Comparison of ENCODE assay signal across 8 cellular contexts in the genomic region with DNA sequence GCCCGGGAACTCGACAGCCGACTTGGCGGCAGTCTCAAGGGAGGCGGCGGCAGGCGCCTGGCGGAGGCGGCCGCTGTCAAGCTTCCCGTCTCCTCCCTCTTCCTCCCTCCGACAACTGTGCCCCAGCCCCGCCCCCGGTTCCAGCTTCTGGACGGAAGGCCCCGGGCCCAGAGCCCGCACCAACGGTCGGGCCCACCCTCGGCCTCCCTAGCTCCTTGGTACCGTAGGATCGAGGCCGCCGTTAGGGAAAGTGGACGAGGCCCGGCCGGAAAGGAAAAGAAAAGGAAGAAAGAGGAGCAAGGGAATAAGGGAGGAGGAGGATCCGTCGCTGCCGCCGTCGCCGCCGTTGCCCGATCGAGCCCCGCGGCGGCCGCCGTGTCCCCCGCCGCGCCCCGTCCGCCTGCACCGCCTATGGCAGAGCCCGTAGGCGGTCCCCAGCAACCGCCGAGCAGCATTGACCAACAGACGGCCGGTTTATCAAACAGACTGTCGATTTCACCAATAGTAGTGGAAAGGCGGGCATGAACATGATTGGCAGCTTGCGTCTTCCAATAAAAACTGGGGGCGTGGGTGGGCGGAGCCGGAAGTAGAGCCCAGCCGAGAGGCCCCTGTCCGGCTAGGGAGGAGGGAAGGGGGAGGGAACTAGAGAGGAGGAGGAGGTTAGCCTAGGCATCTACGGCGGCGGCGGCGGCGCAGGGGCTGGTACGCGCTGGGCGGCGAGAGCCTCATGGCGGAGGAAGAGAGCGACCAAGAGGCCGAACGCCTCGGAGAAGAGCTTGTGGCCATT. TPM values are rescaled to one million over a fixed set of nuclear protein-coding genes. Genes with fewer than 3 reads are reported as not detected.
DNase-seq lines count a peak whose midpoint lies in the region; ATAC-seq and TF ChIP-seq lines count a peak whose summit lies in the region.

CGGBP1 (minus strand) TSS at position 413 of the 787 bp plus-strand sequence. CDS start 3,029 bp downstream, outside the sequence.
ZNF654 (plus strand) TSS at position 663 of the 787 bp plus-strand sequence; CDS start at position 728, 65 bp downstream.

- peak within 1 kb of the TSS; percentile 87 for H3K4me2 ChIP-seq in Karpas-422 (ENCODE audit: low read depth, low read length, poor library complexity, severe bottlenecking)

- TF ChIP-seq CTCF in esophagus squamous epithelium (IDR thresholded peaks at IDR 0.05): peak in 1 of 6 experiments; percentile 2

- peaks cover 33% of the 10 kb centered on the region for H3K36me3 ChIP-seq in Karpas-422 (ENCODE audit: insufficient read depth, low read length)
- peaks cover 0 to 33% (median 0%) of the 10 kb centered on the region in 3 donors for H3K36me3 ChIP-seq in esophagus squamous epithelium

- H3K9me3 ChIP-seq in Karpas-422 (ENCODE audit: low read length) (no peaks in the 10 kb centered on the region; the same call in 1 of the 2 replicates), esophagus squamous epithelium (no peaks in the 10 kb centered on the region)

- H3K4me1 ChIP-seq in Karpas-422 (ENCODE audit: low read length) (peaks cover 34% of the 10 kb centered on the region), esophagus squamous epithelium (peaks cover 12 to 51% (median 16%) of the 10 kb centered on the region in 3 donors)

- H3K4me3 ChIP-seq in Karpas-422 (ENCODE audit: low read length) (peak within 1 kb of the TSS; percentile 93), esophagus squamous epithelium (peak within 1 kb of the TSS; percentile 77 to 100 (median 91))

- intact Hi-C loops in esophagus squamous epithelium (cut with DNase I): no loop called here

- WGBS in esophagus squamous epithelium, 2 donors: 0% methylated on average over 7 to 31 of the region's 76 CpGs

- H3K9me2 ChIP-seq in Karpas-422 (replicated peaks; ENCODE audit: insufficient read depth, low read length): no peaks in the 10 kb centered on the region

- H3K79me2 ChIP-seq in Karpas-422 (ENCODE audit: low read length): peaks cover 63% of the 10 kb centered on the region

- ATAC-seq in GM21825 (IDR thresholded peaks at IDR 0.05; ENCODE audit: unreplicated experiment): peak; percentile 95

- H2AFZ ChIP-seq in Karpas-422 (ENCODE audit: low read length): peak within 1 kb of the TSS; percentile 61; the same call in 1 of the 2 replicates

- H4K20me1 ChIP-seq in Karpas-422 (ENCODE audit: insufficient read depth, low read depth, low read length): peaks cover 25% of the 10 kb centered on the region; the same call in 1 of the 2 replicates

- peak in 3 of 4 donors; percentile 51 to 87 (median 69) for TF ChIP-seq POLR2A in esophagus squamous epithelium (IDR thresholded peaks at IDR 0.05)

- peak; percentile 80 for DNase-seq in DMS79 treated with DMSO at 0.1 percent for 48 hours (lab: John Stamatoyannopoulos, UW)
- DNase-seq in Karpas-422: peak; percentile 99
- DNase-seq in RKO (ENCODE audit: low spot score): peak; percentile 99
- DNase-seq in activated T-helper 1 cell treated with Interleukin-2 at 50 U/mL for 16 hours (ENCODE audit: low read depth): peak; percentile 98
- DNase-seq in esophagus squamous epithelium (lab: John Stamatoyannopoulos, UW): peak; percentile 92
- peak; percentile 99 for DNase-seq in myocyte (ENCODE audit: low read depth)
- peak; percentile 92 to 98 for DNase-seq in stimulated activated CD8-positive, alpha-beta memory T cell treated with anti-CD3 and anti-CD28 coated beads, Interleukin-7, amount 100 ng/mL, for 48 hours (ENCODE audit: extremely low read depth in 1 of 2, low read depth in 1 of 2)

- H3K27me3 ChIP-seq in Karpas-422 (ENCODE audit: low read length) (no peaks in the 10 kb centered on the region), esophagus squamous epithelium (no peaks in the 10 kb centered on the region)

- peak within 1 kb of the TSS; percentile 68 for H3K27ac ChIP-seq in Karpas-422 (ENCODE audit: low read length)
- peak within 1 kb of the TSS; percentile 95 to 99 (median 98) for H3K27ac ChIP-seq in esophagus squamous epithelium

- H3K9ac ChIP-seq in Karpas-422 (ENCODE audit: low read length): peak within 1 kb of the TSS; percentile 93

RNA-seq across cellular contexts. Expression of gene CGGBP1, which starts in this region (rescaled TPM):
- 56.9 and 114 TPM in 2 replicates for total RNA-seq in Karpas-422 (2014; rRNA removed; shearing (Covaris generic); ENCODE audit: low replicate concordance)
- 10 to 100 TPM; 17.6 to 46.3 (median 34.0) TPM for total RNA-seq in esophagus squamous epithelium
- total RNA-seq in myocyte: 75.2 and 77.0 TPM in 2 replicates
- 36.8 TPM for polyA plus RNA-seq in myocyte (2012)

RNA-seq across cellular contexts. Expression of gene ZNF654, which starts in this region (rescaled TPM):
- 12.4 and 30.5 TPM in 2 replicates for total RNA-seq in Karpas-422 (2014; rRNA removed; shearing (Covaris generic); ENCODE audit: low replicate concordance)
- total RNA-seq in esophagus squamous epithelium (10 to 100 TPM in 2 of 4 donors, 1 to 10 TPM in 2; 8.4 to 16.4 (median 10.1) TPM), myocyte (11.0 and 13.4 TPM in 2 replicates)
- polyA plus RNA-seq in myocyte (2012): 3.0 TPM

Comparison
In these comparisons a context has a peak if more than half of its experiments do, and no peak if none do; other contexts are left out.
1. Peak in every context shown above with its lines: DNase-seq, ATAC-seq, H3K4me3 ChIP-seq and H3K27ac ChIP-seq.